19 cellular contexts compared by ENCODE assay signal in genomic region chr3:49427581-49427980, GRCh38. TPM values are rescaled to one million over a fixed set of nuclear protein-coding genes. Genes with fewer than 3 reads are reported as not detected.
DNase-seq lines count a peak whose midpoint lies in the region; ATAC-seq and TF ChIP-seq lines count a peak whose summit lies in the region.
"Had no signal": no experiment of that assay in that cellular context is flagged by ENCODE, and none has a peak within 500 bp of the region (broad histone marks: within the 10 kb centered on the region; RNA-seq: fewer than 3 reads in every experiment).

No MANE protein-coding gene starts in this region.

- peak overlapping the region; percentile 96 for H3K27ac Mint-ChIP-seq in activated T-helper 17 cell treated with anti-CD3 and anti-CD28 coated beads, Interleukin-2, amount 50 U/mL, for 72 hours
- H3K27ac Mint-ChIP-seq in naive thymus-derived CD4-positive, alpha-beta T cell, result peak overlapping the region in 3 of 9 donors; percentile 73 to 95 (median 89)

- peaks cover 18% of the 10 kb centered on the region for H3K79me2 ChIP-seq in DND-41 (ENCODE audit: insufficient read depth, low read length)

- no peak overlapping the region for H3K9ac ChIP-seq in BLaER1 treated with 17β-estradiol and CSF1 and Interleukin-3, amounts not matched to agents 10 nM and 100 nM
- peak overlapping the region; percentile 70; the same call in 1 of the 2 replicates for H3K9ac ChIP-seq in DND-41 (ENCODE audit: low read depth, low read length)

- DNase-seq in DND-41 (no peak), cerebellar nuclear complex (lab: John Stamatoyannopoulos, UW) (no peak), SW480 (ENCODE audit: low spot score) (no peak), NCI-H774 (lab: John Stamatoyannopoulos, UW) (no peak), GM10266 (ENCODE audit: extremely low spot score) (no peak)
- no peak for DNase-seq in naive thymus-derived CD4-positive, alpha-beta T cell
- DNase-seq: activated CD4-positive, CD25-positive, alpha-beta regulatory T cell treated with anti-CD3 and anti-CD28 coated beads, Interleukin-2, amount 50 U/mL, for 72 hours; activated gamma-delta T cell treated with Interleukin-2 at 50 U/mL for 16 hours; GOT3; NCI-H1417; NCI-H226; right lobe of liver; stimulated activated CD4-positive, alpha-beta T cell treated with anti-CD3 and anti-CD28 coated beads, Interleukin-4, amount 100 ng/mL, for 4 hours; stimulated activated naive CD4-positive, alpha-beta T cell treated with Interleukin-2 at 50 U/mL for 16 hours had no signal

- H3K27ac ChIP-seq in BLaER1 treated with 17β-estradiol and CSF1 and Interleukin-3, amounts not matched to agents 10 nM and 100 nM, result peak overlapping the region in 1 of 11 experiments; percentile 23; a peak in 1 of 22 replicates
- no peak overlapping the region for H3K27ac ChIP-seq in DND-41 (ENCODE audit: low read length)
- H3K27ac ChIP-seq in naive thymus-derived CD4-positive, alpha-beta T cell (ENCODE audit: low read depth, low read length), result no peak overlapping the region
- H3K27ac ChIP-seq: C4-2B, hepatocyte, vagina had no signal

- no peak overlapping the region for H2AFZ ChIP-seq in DND-41 (ENCODE audit: low read depth, low read length)
- H2AFZ ChIP-seq: hepatocyte had no signal

- H3K36me3 ChIP-seq in BLaER1 treated with 17β-estradiol and CSF1 and Interleukin-3, amounts not matched to agents 10 nM and 100 nM, result peaks cover 0 to 32% (median 0%) of the 10 kb centered on the region in 11 experiments; a peak in 6 of 22 replicates
- peaks cover 27% of the 10 kb centered on the region for H3K36me3 ChIP-seq in DND-41 (ENCODE audit: insufficient read depth, low read length)
- H3K36me3 ChIP-seq in naive thymus-derived CD4-positive, alpha-beta T cell (ENCODE audit: control insufficient read depth in 2 of 3, insufficient read depth in 3 of 3, low read length in 3 of 3), result peaks cover 0 to 21% (median 0%) of the 10 kb centered on the region in 3 experiments

- intact Hi-C loops in naive thymus-derived CD4-positive, alpha-beta T cell (cut with micrococcal nuclease), result loop anchor here (5.0 kb wide), 2 partner anchors 70 to 420 kb away; partner anchors contain the start of genes GPX1 (in 1 of the 2) and WDR6 (in 1 of the 2)

- H3K9me3 ChIP-seq in BLaER1 treated with 17β-estradiol and CSF1 and Interleukin-3, amounts not matched to agents 10 nM and 100 nM (replicated peaks in 1 of 11), result no peaks in the 10 kb centered on the region
- no peaks in the 10 kb centered on the region for H3K9me3 ChIP-seq in DND-41 (ENCODE audit: insufficient read depth, low read length, severe bottlenecking)
- no peaks in the 10 kb centered on the region for H3K9me3 ChIP-seq in naive thymus-derived CD4-positive, alpha-beta T cell (ENCODE audit: control insufficient read depth in 2 of 3, low read length in 3 of 3)
- H3K9me3 ChIP-seq: right lobe of liver, vagina had no signal

- H3K36me3 Mint-ChIP-seq in activated T-helper 17 cell treated with anti-CD3 and anti-CD28 coated beads, Interleukin-2, amount 50 U/mL, for 72 hours (ENCODE audit: low read depth), result no peaks in the 10 kb centered on the region
- peaks cover 0 to 19% (median 6%) of the 10 kb centered on the region in 5 donors for H3K36me3 Mint-ChIP-seq in naive thymus-derived CD4-positive, alpha-beta T cell

- no peak for TF ChIP-seq CTCF in DND-41 (IDR thresholded peaks at IDR 0.05; ENCODE audit: borderline replicate concordance, extremely low read depth, low read length, poor library complexity, severe bottlenecking)
- no peak for TF ChIP-seq CTCF in GM10266 (IDR thresholded peaks at IDR 0.05; ENCODE audit: control insufficient read depth, insufficient read depth, low read depth, missing control alignments)

- ATAC-seq in DND-41 (ENCODE audit: insufficient read depth, low read depth), result no peak
- no peak for ATAC-seq in activated T-helper 17 cell treated with anti-CD3 and anti-CD28 coated beads, Interleukin-2, amount 50 U/mL, for 72 hours (replicated peaks)
- ATAC-seq in naive thymus-derived CD4-positive, alpha-beta T cell, result no peak
- ATAC-seq: right lobe of liver had no signal

- H3K4me1 Mint-ChIP-seq in activated T-helper 17 cell treated with anti-CD3 and anti-CD28 coated beads, Interleukin-2, amount 50 U/mL, for 72 hours, result no peaks in the 10 kb centered on the region
- H3K4me1 Mint-ChIP-seq in naive thymus-derived CD4-positive, alpha-beta T cell, result peaks cover 17 to 43% (median 35%) of the 10 kb centered on the region in 7 donors

- H4K20me1 ChIP-seq in BLaER1 treated with 17β-estradiol and CSF1 and Interleukin-3, amounts not matched to agents 10 nM and 100 nM, result no peaks in the 10 kb centered on the region
- no peaks in the 10 kb centered on the region for H4K20me1 ChIP-seq in DND-41 (ENCODE audit: insufficient read depth, low read length)

- POLR2A ChIA-PET in naive thymus-derived CD4-positive, alpha-beta T cell (lab: Charles Lee), result interaction anchor here (2.4 to 2.5 kb wide), 2 partner anchors 11 to 87 kb away, joined by 26 to 29 read pairs; partner anchors contain the start of gene USP4

- no peaks in the 10 kb centered on the region for H3K9me3 Mint-ChIP-seq in activated T-helper 17 cell treated with anti-CD3 and anti-CD28 coated beads, Interleukin-2, amount 50 U/mL, for 72 hours
- H3K9me3 Mint-ChIP-seq in naive thymus-derived CD4-positive, alpha-beta T cell, result no peaks in the 10 kb centered on the region

- CTCF ChIA-PET in naive thymus-derived CD4-positive, alpha-beta T cell (lab: Charles Lee), result interaction anchor here (0.6 to 0.9 kb wide), 2 partner anchors 11 to 506 kb away, joined by 4 to 5 read pairs; no protein-coding TSS in a partner anchor

- H3K27me3 Mint-ChIP-seq in activated T-helper 17 cell treated with anti-CD3 and anti-CD28 coated beads, Interleukin-2, amount 50 U/mL, for 72 hours, result no peaks in the 10 kb centered on the region
- H3K27me3 Mint-ChIP-seq in naive thymus-derived CD4-positive, alpha-beta T cell, result no peaks in the 10 kb centered on the region

- H3K27me3 ChIP-seq in BLaER1 treated with 17β-estradiol and CSF1 and Interleukin-3, amounts not matched to agents 10 nM and 100 nM, result no peaks in the 10 kb centered on the region
- H3K27me3 ChIP-seq in DND-41 (ENCODE audit: insufficient read depth, low read length, poor library complexity), result no peaks in the 10 kb centered on the region
- H3K27me3 ChIP-seq in naive thymus-derived CD4-positive, alpha-beta T cell (ENCODE audit: control insufficient read depth in 2 of 2, insufficient read depth in 2 of 2, low read length in 2 of 2), result no peaks in the 10 kb centered on the region
- H3K27me3 ChIP-seq: hepatocyte, right lobe of liver, vagina had no signal

- H3K4me1 ChIP-seq in BLaER1 treated with 17β-estradiol and CSF1 and Interleukin-3, amounts not matched to agents 10 nM and 100 nM, result peaks cover 45 to 59% (median 52%) of the 10 kb centered on the region in 10 experiments
- H3K4me1 ChIP-seq in DND-41 (ENCODE audit: insufficient read depth, low read length), result peaks cover 23% of the 10 kb centered on the region
- peaks cover 0 to 5% of the 10 kb centered on the region in 2 donors for H3K4me1 ChIP-seq in naive thymus-derived CD4-positive, alpha-beta T cell (ENCODE audit: control insufficient read depth in 2 of 2, insufficient read depth in 2 of 2, low read length in 2 of 2)

- H3K4me3 ChIP-seq in BLaER1 treated with 17β-estradiol and CSF1 and Interleukin-3, amounts not matched to agents 10 nM and 100 nM, result no peak overlapping the region
- H3K4me3 ChIP-seq in DND-41 (ENCODE audit: low read depth in 1 of 2, low read length in 2 of 2), result 0 out of 4 replicates have a peak overlapping the region, but pooled peaks of 1 of the 2 experiments have one; percentile 3
- H3K4me3 ChIP-seq in naive thymus-derived CD4-positive, alpha-beta T cell (ENCODE audit: low read length), result no peak overlapping the region
- H3K4me3 ChIP-seq: hepatocyte, right lobe of liver, vagina had no signal

- peak overlapping the region in 9 of 11 experiments; percentile 73 to 93 (median 79); a peak in 11 of 22 replicates for H3K4me2 ChIP-seq in BLaER1 treated with 17β-estradiol and CSF1 and Interleukin-3, amounts not matched to agents 10 nM and 100 nM
- peak overlapping the region; percentile 84; the same call in 1 of the 2 replicates for H3K4me2 ChIP-seq in DND-41 (ENCODE audit: insufficient read depth, low read length)

- peak overlapping the region; percentile 90 for H3K4me3 Mint-ChIP-seq in activated T-helper 17 cell treated with anti-CD3 and anti-CD28 coated beads, Interleukin-2, amount 50 U/mL, for 72 hours
- peak overlapping the region; percentile 88 to 98 (median 94) for H3K4me3 Mint-ChIP-seq in naive thymus-derived CD4-positive, alpha-beta T cell

RNA-seq across cellular contexts. Expression of gene NICN1, which starts 1.5 kb away (rescaled TPM):
- total RNA-seq in activated T-helper 17 cell treated with anti-CD3 and anti-CD28 coated beads, Interleukin-2, amount 50 U/mL, for 72 hours, result 10 to 100 TPM in 1 of 2 donors, 1 to 10 TPM in 1; 6.7 to 11.6 TPM
- total RNA-seq in naive thymus-derived CD4-positive, alpha-beta T cell, result 10 to 100 TPM; 21.6 to 23.9 (median 22.5) TPM
- polyA plus RNA-seq in naive thymus-derived CD4-positive, alpha-beta T cell, result 1 to 10 TPM; 7.9 to 8.3 TPM

RNA-seq across cellular contexts. Expression of gene AMT, which starts 5.3 kb away (rescaled TPM):
- total RNA-seq in activated T-helper 17 cell treated with anti-CD3 and anti-CD28 coated beads, Interleukin-2, amount 50 U/mL, for 72 hours, result 1 to 10 TPM; 1.9 to 2.5 TPM
- total RNA-seq in naive thymus-derived CD4-positive, alpha-beta T cell, result 10 to 100 TPM in 3 of 5 experiments, 1 to 10 TPM in 2; 7.9 to 13.9 (median 10.7) TPM
- 1 to 10 TPM; 1.7 to 2.2 TPM for polyA plus RNA-seq in naive thymus-derived CD4-positive, alpha-beta T cell

RNA-seq across cellular contexts. Expression of gene TCTA, which starts 15.4 kb away (rescaled TPM):
- 10 to 100 TPM; 14.3 to 18.0 TPM for total RNA-seq in activated T-helper 17 cell treated with anti-CD3 and anti-CD28 coated beads, Interleukin-2, amount 50 U/mL, for 72 hours
- 10 to 100 TPM; 24.9 to 34.5 (median 28.5) TPM for total RNA-seq in naive thymus-derived CD4-positive, alpha-beta T cell
- 10 to 100 TPM; 42.2 to 48.3 TPM for polyA plus RNA-seq in naive thymus-derived CD4-positive, alpha-beta T cell

RNA-seq across cellular contexts. Expression of gene RHOA, which starts 15.8 kb away (rescaled TPM):
- 100 to 1,000 TPM; 298 to 453 TPM for total RNA-seq in activated T-helper 17 cell treated with anti-CD3 and anti-CD28 coated beads, Interleukin-2, amount 50 U/mL, for 72 hours
- total RNA-seq in naive thymus-derived CD4-positive, alpha-beta T cell, result 100 to 1,000 TPM; 212 to 411 (median 218) TPM
- polyA plus RNA-seq in naive thymus-derived CD4-positive, alpha-beta T cell, result 100 to 1,000 TPM; 439 to 576 TPM

RNA-seq across cellular contexts. Expression of gene DAG1, which starts 42.5 kb away (rescaled TPM):
- total RNA-seq in activated T-helper 17 cell treated with anti-CD3 and anti-CD28 coated beads, Interleukin-2, amount 50 U/mL, for 72 hours, result 10 to 100 TPM in 1 of 2 donors, 1 to 10 TPM in 1; 7.0 to 12.3 TPM
- 10 to 100 TPM; 12.0 to 22.3 (median 20.1) TPM for total RNA-seq in naive thymus-derived CD4-positive, alpha-beta T cell
- polyA plus RNA-seq in naive thymus-derived CD4-positive, alpha-beta T cell, result 1 to 10 TPM; 5.4 to 5.7 TPM
